Comparison of ENCODE assay signal across 9 cellular contexts in the genomic region with DNA sequence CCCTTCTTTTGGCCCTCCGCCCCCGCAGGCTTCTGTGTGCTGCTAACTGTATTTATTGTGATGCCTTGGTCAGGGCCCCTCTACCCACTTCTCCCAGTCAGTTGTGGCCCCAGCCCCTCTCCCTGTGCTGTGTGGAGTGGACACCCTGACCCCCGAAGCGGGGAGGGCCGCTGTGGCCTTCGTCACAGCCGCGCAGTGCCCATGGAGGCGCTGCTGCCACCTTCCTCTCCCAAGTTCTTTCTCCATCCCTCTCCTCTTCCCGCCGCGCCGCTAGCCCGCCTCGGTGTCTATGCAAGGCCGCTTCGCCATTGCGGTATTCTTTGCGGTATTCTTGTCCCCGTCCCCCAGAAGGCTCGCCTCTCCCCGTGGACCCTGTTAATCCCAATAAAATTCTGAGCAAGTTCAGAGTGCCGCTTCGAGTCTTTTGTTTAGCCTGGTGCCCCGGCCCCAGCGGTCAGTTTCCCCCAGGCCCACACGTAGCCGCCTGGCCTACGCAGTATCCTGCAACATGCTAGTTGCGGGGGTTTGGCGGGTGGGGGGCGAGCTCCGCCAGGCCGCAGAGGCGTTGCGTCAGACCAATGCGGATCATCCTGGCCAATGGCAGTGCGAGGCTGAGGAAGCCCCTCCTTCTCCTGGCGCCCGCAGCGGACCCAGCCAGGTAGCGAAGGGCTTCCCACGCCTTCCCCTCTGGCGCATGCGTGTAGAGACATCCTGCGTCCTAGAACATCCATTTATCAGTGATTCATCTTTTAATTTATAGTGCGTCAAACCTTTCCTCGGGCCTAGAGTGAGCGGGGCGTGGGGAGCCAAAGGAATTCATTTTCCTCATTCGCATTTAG. TPM values are rescaled to one million over a fixed set of nuclear protein-coding genes. Genes with fewer than 3 reads are reported as not detected.
A peak's percentile ranks its signal among the peaks of the same experiment; 100 is the strongest.
DNase-seq lines count a peak whose midpoint lies in the region; ATAC-seq, FAIRE-seq and TF ChIP-seq lines count a peak whose summit lies in the region.
"Had no signal": no experiment of that assay in that cellular context is flagged by ENCODE, and none has a peak within 500 bp of the region (broad histone marks: within the 10 kb centered on the region; RNA-seq: fewer than 3 reads in every experiment).

No MANE protein-coding gene starts in this region.

- no peaks in the 10 kb centered on the region for H3K27me3 ChIP-seq in GM12878 (replicated peaks in 1 of 2; ENCODE audit: control insufficient read depth in 2 of 2, insufficient read depth in 2 of 2, low read length in 1 of 2)

- DNase-seq in T-helper 2 cell (peak; percentile 62 to 86 (median 83)), GM12878 (ENCODE audit: low read depth, low spot score) (no peak), retina (peak; percentile 77)

- TF ChIP-seq RAD21 in GM12878 (IDR thresholded peaks at IDR 0.05; ENCODE audit: insufficient read depth, low read depth, low read length) = no peak

- TF ChIP-seq CTCF in GM12878 (IDR thresholded peaks at IDR 0.05 in 2 of 3, conservative IDR thresholded peaks at IDR 0.05 in 1 of 3; ENCODE audit: control insufficient read depth in 2 of 3, extremely low read depth in 1 of 3, insufficient read depth in 1 of 3, low read depth in 3 of 3, low read length in 3 of 3) = no peak

- 48% methylated on average over 48 of the region's 51 CpGs for WGBS in GM12878 (ENCODE audit: insufficient coverage, insufficient replicate concordance, low lambda C conversion rate, missing lambda C conversion rate)

- FAIRE-seq in G401.6 (lab: Jason Lieb, UNC) (peak; percentile 68), GM12878 (lab: Jason Lieb, UNC) (no peak)

- peaks cover 0 to 5% of the 10 kb centered on the region in 2 experiments; a peak in 1 of 4 replicates for H3K36me3 ChIP-seq in GM12878 (ENCODE audit: control insufficient read depth in 2 of 2, insufficient read depth in 2 of 2, low read length in 1 of 2)

- peak overlapping the region; percentile 80 for H3K4me2 ChIP-seq in GM12878 (ENCODE audit: control insufficient read depth, insufficient read depth)
- H3K4me2 ChIP-seq: PC-9 had no signal

- ATAC-seq in HG03520 (IDR thresholded peaks at IDR 0.05; ENCODE audit: unreplicated experiment) = peak; percentile 35
- peak; percentile 77 for ATAC-seq in GM12878
- no peak for ATAC-seq in HG03354 (IDR thresholded peaks at IDR 0.05; ENCODE audit: poor library complexity, severe bottlenecking, unreplicated experiment)
- no peak for ATAC-seq in GM18868 (IDR thresholded peaks at IDR 0.05; ENCODE audit: unreplicated experiment)

- POLR2A ChIA-PET in GM12878 (lab: Charles Lee) = no interaction called here

- H3K27ac ChIP-seq in GM12878 (ENCODE audit: control insufficient read depth, insufficient read depth) = no peak overlapping the region
- H3K27ac ChIP-seq: PC-9 had no signal

- no peak overlapping the region for H3K9ac ChIP-seq in GM12878 (ENCODE audit: control insufficient read depth, insufficient read depth, low read length)

- CTCF ChIA-PET in GM12878 (lab: Yijun Ruan, JAX) = interaction anchor here (1.7 to 3.7 kb wide), 2 partner anchors 17 to 22 kb away, joined by 5 to 33 read pairs; no protein-coding TSS in a partner anchor

- H3K4me1 ChIP-seq in GM12878 (ENCODE audit: control insufficient read depth, insufficient read depth, low read length) = no peaks in the 10 kb centered on the region

- BruUV-seq in GM12878 (replicated peaks; lab: Mats Ljungman, UMichigan) = no TSS peak

- in situ Hi-C loops in GM12878 (cut with MboI) = no loop called here

- peak overlapping the region; percentile 32 for H3K4me3 ChIP-seq in GM12878
- peak overlapping the region; percentile 50 for H3K4me3 ChIP-seq in iPS-11a (ENCODE audit: low read depth, low read length)
- H3K4me3 ChIP-seq: PC-9 had no signal

- SMC1A ChIA-PET in GM12878 (lab: Charles Lee; ENCODE audit: uncharacterized antibody, unreplicated experiment) = interaction anchor here (0.7 to 2.0 kb wide), 3 partner anchors 16 to 90 kb away, joined by 3 to 9 read pairs (median 5); no protein-coding TSS in a partner anchor

- H2AFZ ChIP-seq in GM12878 (ENCODE audit: control insufficient read depth, low read depth, low read length) = peak overlapping the region; percentile 24; the same call in 1 of the 2 replicates
- H2AFZ ChIP-seq: PC-9 had no signal

- RAD21 ChIA-PET in GM12878 (lab: Charles Lee; ENCODE audit: unreplicated experiment) = no interaction called here

- peak; percentile 73 for TF ChIP-seq POLR2A in GM12878 (IDR thresholded peaks at IDR 0.05; ENCODE audit: low read depth, low read length)

- H4K20me1 ChIP-seq in GM12878 (ENCODE audit: control insufficient read depth, insufficient read depth) = no peaks in the 10 kb centered on the region

- TF ChIP-seq EP300 in GM12878 (IDR thresholded peaks at IDR 0.05; ENCODE audit: borderline replicate concordance in 1 of 2, control insufficient read depth in 1 of 2, low read depth in 2 of 2, low read length in 2 of 2) = no peak

- intact Hi-C loops in GM12878 (cut with micrococcal nuclease; ENCODE audit: unreplicated experiment) = no loop called here

- H3K9me3 ChIP-seq in GM12878 (replicated peaks; ENCODE audit: control insufficient read depth, insufficient read depth, low read length) = no peaks in the 10 kb centered on the region

- no peaks in the 10 kb centered on the region; the same call in 1 of the 2 replicates for H3K79me2 ChIP-seq in GM12878 (ENCODE audit: control insufficient read depth, insufficient read depth, low read length)

TF ChIP-seq in GM12878, 131 proteins besides CTCF, POLR2A, EP300 and RAD21 (continues in another document):
- 0 out of 2 replicates have a peak, but pooled peaks have one; percentile 51 for TF ChIP-seq CREB1 (IDR thresholded peaks at IDR 0.05; ENCODE audit: low read depth)
- no peak for TF ChIP-seq LARP7 (IDR thresholded peaks at IDR 0.05)
- TF ChIP-seq NRF1 (conservative IDR thresholded peaks at IDR 0.05; ENCODE audit: low read depth, low read length) = peak; percentile 42; the same call in 1 of the 2 replicates
- no peak for TF ChIP-seq SIN3A (IDR thresholded peaks at IDR 0.05; ENCODE audit: low read depth, low read length)
- no peak for TF ChIP-seq EGR1 (IDR thresholded peaks at IDR 0.05; ENCODE audit: borderline replicate concordance in 1 of 2, low read depth in 2 of 2, low read length in 2 of 2)
- TF ChIP-seq POLR2AphosphoS5 (IDR thresholded peaks at IDR 0.05; ENCODE audit: low read length) = peak; percentile 67
- TF ChIP-seq BRCA1 (IDR thresholded peaks at IDR 0.05; ENCODE audit: low read depth, low read length) = no peak
- no peak for TF ChIP-seq DPF2 (IDR thresholded peaks at IDR 0.05)

RNA-seq across cellular contexts. Expression of a gene that starts 5.6 kb away (rescaled TPM):
- 121 TPM in 2 replicates for total RNA-seq in GM12878 (2013; cell fraction: nucleolus; rRNA removed)
- total RNA-seq in GM12878 (2014; rRNA removed) (7.0 and 8.6 TPM in 2 replicates), GM12878 (2014; rRNA removed; fragmentation: Illumina TruSeq; extraction: Trizol) (8.5 and 9.8 TPM in 2 replicates), GM12878 (2021) (5.3 and 6.0 TPM in 2 replicates)
- 3.8 TPM for polyA plus RNA-seq in GM12878 (2011; ENCODE audit: low read depth)
- polyA plus RNA-seq in GM12878 (2011; rRNA removed) (14.8 and 21.1 TPM in 2 replicates), GM12878 (2014; fragmentation: Illumina TruSeq; extraction: Trizol) (6.0 and 7.5 TPM in 2 replicates), GM12878 (2014; fragmentation: Nextera tagmentation; extraction: Ambion mirVana) (1 to 10 TPM in 1 of 2 experiments, under 1 TPM in 1; 1.00 to 1.1 TPM), GM12878 (2014; rRNA removed) (5.1 and 5.4 TPM in 2 replicates), GM12878 (2016; fragmentation: Nextera tagmentation; extraction: Ambion mirVana) (1 to 10 TPM; 4.5 to 4.6 TPM)
- 4.2 and 4.8 TPM in 2 replicates for polyA plus RNA-seq in GM12878 (2011; cell fraction: cytosol; rRNA removed)
- polyA plus RNA-seq in GM12878 (2011; cell fraction: nucleus; rRNA removed) = 34.2 and 35.6 TPM in 2 replicates
- polyA plus RNA-seq in GM12878 (2012) = 5.6 and 6.2 TPM in 2 replicates
- 79.8 and 87.1 TPM in 2 replicates for polyA minus RNA-seq in GM12878 (2011; rRNA and poly(A)+ RNA removed)
- polyA minus RNA-seq in GM12878 (2011; cell fraction: cytosol; rRNA and poly(A)+ RNA removed) = 7.4 and 8.2 TPM in 2 replicates
- polyA minus RNA-seq in GM12878 (2011; cell fraction: nucleus; rRNA and poly(A)+ RNA removed) = 39.4 and 68.1 TPM in 2 replicates

RNA-seq across cellular contexts. Expression of a gene that starts 6.2 kb away (rescaled TPM):
- total RNA-seq in GM12878 (2013; cell fraction: nucleolus; rRNA removed) = 13.7 and 15.4 TPM in 2 replicates
- total RNA-seq in GM12878 (2014; rRNA removed) = 12.8 and 13.4 TPM in 2 replicates
- 12.3 and 12.9 TPM in 2 replicates for total RNA-seq in GM12878 (2014; rRNA removed; fragmentation: Illumina TruSeq; extraction: Trizol)
- total RNA-seq in GM12878 (2021) = 16.0 and 16.1 TPM in 2 replicates
- polyA plus RNA-seq in GM12878 (2011; ENCODE audit: low read depth) = 27.1 TPM
- 19.9 and 20.1 TPM in 2 replicates for polyA plus RNA-seq in GM12878 (2011; rRNA removed)
- 10.1 and 11.6 TPM in 2 replicates for polyA plus RNA-seq in GM12878 (2011; cell fraction: cytosol; rRNA removed)
- 53.1 and 62.8 TPM in 2 replicates for polyA plus RNA-seq in GM12878 (2011; cell fraction: nucleus; rRNA removed)
- 28.0 and 49.3 TPM in 2 replicates for polyA plus RNA-seq in GM12878 (2012)
- polyA plus RNA-seq in GM12878 (2014; fragmentation: Illumina TruSeq; extraction: Trizol) = 24.6 and 29.5 TPM in 2 replicates
- polyA plus RNA-seq in GM12878 (2014; fragmentation: Nextera tagmentation; extraction: Ambion mirVana) = 1 to 10 TPM in 1 of 2 experiments, under 1 TPM in 1; 0.53 to 1.8 TPM
- 19.7 and 20.0 TPM in 2 replicates for polyA plus RNA-seq in GM12878 (2014; rRNA removed)
- polyA plus RNA-seq in GM12878 (2016; fragmentation: Nextera tagmentation; extraction: Ambion mirVana) = 10 to 100 TPM; 13.3 to 15.6 TPM
- 4.1 and 11.3 TPM in 2 replicates for polyA minus RNA-seq in GM12878 (2011; rRNA and poly(A)+ RNA removed)
- 4.5 and 4.9 TPM in 2 replicates for polyA minus RNA-seq in GM12878 (2011; cell fraction: cytosol; rRNA and poly(A)+ RNA removed)
- polyA minus RNA-seq in GM12878 (2011; cell fraction: nucleus; rRNA and poly(A)+ RNA removed) = 5.0 and 6.8 TPM in 2 replicates

RNA-seq across cellular contexts. Expression of a gene that starts 39.8 kb away (rescaled TPM):
- 0.13 TPM in 1 of 2 replicates, not detected in the other for total RNA-seq in GM12878 (2013; cell fraction: nucleolus; rRNA removed)
- total RNA-seq in GM12878 (2014; rRNA removed) (0.06 and 0.27 TPM in 2 replicates), GM12878 (2014; rRNA removed; fragmentation: Illumina TruSeq; extraction: Trizol) (0.04 and 0.05 TPM in 2 replicates), GM12878 (2021) (0.10 and 0.11 TPM in 2 replicates)
- polyA plus RNA-seq in GM12878 (2011; ENCODE audit: low read depth) = 0.08 TPM
- polyA plus RNA-seq in GM12878 (2011; rRNA removed) (0.10 and 0.14 TPM in 2 replicates), GM12878 (2014; fragmentation: Illumina TruSeq; extraction: Trizol) (0.13 TPM in 2 replicates), GM12878 (2014; fragmentation: Nextera tagmentation; extraction: Ambion mirVana) (not detected), GM12878 (2014; rRNA removed) (0.05 and 0.24 TPM in 2 replicates), GM12878 (2016; fragmentation: Nextera tagmentation; extraction: Ambion mirVana) (not detected)
- 0.13 and 0.25 TPM in 2 replicates for polyA plus RNA-seq in GM12878 (2011; cell fraction: cytosol; rRNA removed)
- polyA plus RNA-seq in GM12878 (2011; cell fraction: nucleus; rRNA removed) = 0.45 and 0.66 TPM in 2 replicates
- 0.11 and 0.15 TPM in 2 replicates for polyA plus RNA-seq in GM12878 (2012)
- polyA minus RNA-seq in GM12878 (2011; rRNA and poly(A)+ RNA removed) = 0.07 and 0.21 TPM in 2 replicates
- not detected in 2 replicates for polyA minus RNA-seq in GM12878 (2011; cell fraction: cytosol; rRNA and poly(A)+ RNA removed)
- under 0.01 and 0.29 TPM in 2 replicates for polyA minus RNA-seq in GM12878 (2011; cell fraction: nucleus; rRNA and poly(A)+ RNA removed)

Comparison
In these comparisons a context has a peak if more than half of its experiments do, and no peak if none do; other contexts are left out.
1. ATAC-seq: peak in HG03520 (single experiment) and GM12878 (single experiment); none in HG03354 (single experiment) and GM18868 (single experiment).